ENCODE assay signal across 9 cellular contexts in genomic region chr6:41200901-41201783, GRCh38. TPM values are rescaled to one million over a fixed set of nuclear protein-coding genes. Genes with fewer than 3 reads are reported as not detected.
DNase-seq lines count a peak whose midpoint lies in the region; ATAC-seq and TF ChIP-seq lines count a peak whose summit lies in the region.
"Had no signal": no experiment of that assay in that cellular context is flagged by ENCODE, and none has a peak within 500 bp of the region (broad histone marks: within the 10 kb centered on the region; RNA-seq: fewer than 3 reads in every experiment).

A gene with protein sequence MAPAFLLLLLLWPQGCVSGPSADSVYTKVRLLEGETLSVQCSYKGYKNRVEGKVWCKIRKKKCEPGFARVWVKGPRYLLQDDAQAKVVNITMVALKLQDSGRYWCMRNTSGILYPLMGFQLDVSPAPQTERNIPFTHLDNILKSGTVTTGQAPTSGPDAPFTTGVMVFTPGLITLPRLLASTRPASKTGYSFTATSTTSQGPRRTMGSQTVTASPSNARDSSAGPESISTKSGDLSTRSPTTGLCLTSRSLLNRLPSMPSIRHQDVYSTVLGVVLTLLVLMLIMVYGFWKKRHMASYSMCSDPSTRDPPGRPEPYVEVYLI (minus strand): TSS chr6:41201149. CDS start chr6:41201008, 141 bp downstream.

- no peaks in the 10 kb centered on the region for H3K27me3 ChIP-seq in Peyer's patch
- peaks cover 10% of the 10 kb centered on the region for H3K27me3 ChIP-seq in endodermal cell (ENCODE audit: control insufficient read depth, insufficient read depth, low read length, poor library complexity, severe bottlenecking)
- H3K27me3 ChIP-seq in WERI-Rb-1 (ENCODE audit: insufficient read depth, low read depth, severe bottlenecking) = peaks cover 12% of the 10 kb centered on the region

- H3K4me1 Mint-ChIP-seq in endodermal cell = peaks cover 8% of the 10 kb centered on the region

- H3K9ac ChIP-seq in endodermal cell (ENCODE audit: extremely low read depth, low read length, poor library complexity, severe bottlenecking) = no peak within 1 kb of the TSS

- H3K36me3 Mint-ChIP-seq in endodermal cell (ENCODE audit: low read depth) = no peaks in the 10 kb centered on the region

- ATAC-seq in GM21526 (IDR thresholded peaks at IDR 0.05; ENCODE audit: low FRiP score, unreplicated experiment) (no peak), HG02763 (IDR thresholded peaks at IDR 0.05; ENCODE audit: unreplicated experiment) (no peak)

- H3K9me3 Mint-ChIP-seq in endodermal cell = no peaks in the 10 kb centered on the region

- no peaks in the 10 kb centered on the region for H3K36me3 ChIP-seq in Peyer's patch
- no peaks in the 10 kb centered on the region for H3K36me3 ChIP-seq in endodermal cell (ENCODE audit: control insufficient read depth, insufficient read depth, low read length)
- H3K36me3 ChIP-seq in WERI-Rb-1 = no peaks in the 10 kb centered on the region

- H3K4me1 ChIP-seq in Peyer's patch = peaks cover 0 to 15% (median 5%) of the 10 kb centered on the region in 4 donors
- no peaks in the 10 kb centered on the region for H3K4me1 ChIP-seq in endodermal cell (ENCODE audit: control insufficient read depth, insufficient read depth, low read length)

- DNase-seq in NK-92 treated with Interleukin-12 subunit alpha and Interleukin-12 subunit beta, amount 100 ng/mL, for 24 hours (lab: John Stamatoyannopoulos, UW) = peak; percentile 44
- DNase-seq in NK-92 (lab: John Stamatoyannopoulos, UW; ENCODE audit: unreplicated experiment) (no peak), Peyer's patch (peak in 2 of 3 donors; percentile 65 to 66), endodermal cell (peak; percentile 49), WERI-Rb-1 (no peak)
- peak; percentile 13 for DNase-seq in stimulated activated naive CD4-positive, alpha-beta T cell treated with Interleukin-2 at 50 U/mL for 16 hours (lab: John Stamatoyannopoulos, UW)

- no peak within 1 kb of the TSS for H3K27ac Mint-ChIP-seq in endodermal cell

- H3K4me3 Mint-ChIP-seq in endodermal cell = no peak within 1 kb of the TSS

- TF ChIP-seq CTCF in Peyer's patch (IDR thresholded peaks at IDR 0.05) (no peak), endodermal cell (conservative IDR thresholded peaks at IDR 0.05) (no peak), WERI-Rb-1 (IDR thresholded peaks at IDR 0.05; ENCODE audit: low read depth, low read length) (no peak)

- H3K27ac ChIP-seq in Peyer's patch (peak within 1 kb of the TSS; percentile 6 to 75 (median 54)), endodermal cell (ENCODE audit: low read depth, low read length) (no peak within 1 kb of the TSS), WERI-Rb-1 (no peak within 1 kb of the TSS)

- 82 to 94% methylated on average over 5 to 12 of the region's 12 CpGs for WGBS in endodermal cell (ENCODE audit: insufficient coverage in 1 of 2, insufficient read length in 1 of 2), 2 experiments

- H3K4me3 ChIP-seq in Peyer's patch = peak within 1 kb of the TSS in 1 of 4 donors; percentile 5
- no peak within 1 kb of the TSS for H3K4me3 ChIP-seq in endodermal cell (ENCODE audit: low read length)
- H3K4me3 ChIP-seq in WERI-Rb-1 (ENCODE audit: low read depth, low read length) = no peak within 1 kb of the TSS

- H3K27me3 Mint-ChIP-seq in endodermal cell (ENCODE audit: insufficient read depth) = peaks cover 8% of the 10 kb centered on the region

- no peak for TF ChIP-seq POLR2A in Peyer's patch (IDR thresholded peaks at IDR 0.05)

- H3K9me3 ChIP-seq in Peyer's patch (no peaks in the 10 kb centered on the region), endodermal cell (ENCODE audit: control insufficient read depth, low read length) (no peaks in the 10 kb centered on the region), WERI-Rb-1 (ENCODE audit: severe bottlenecking) (peaks cover 3% of the 10 kb centered on the region)

RNA-seq across cellular contexts. Expression of the gene that starts here (rescaled TPM):
- total RNA-seq in Peyer's patch (under 1 TPM in 1 of 4 donors, not detected in 3; 0.40 TPM), endodermal cell (not detected)
- not detected for polyA plus RNA-seq in endodermal cell (2013, experiment 1 of 2)
- not detected for polyA plus RNA-seq in endodermal cell (2013, experiment 2 of 2)
- total RNA-seq: glomerular endothelial cell had no signal

Comparison
In these comparisons a context has a peak if more than half of its experiments do, and no peak if none do; other contexts are left out.
1. DNase-seq: peak in NK-92 treated with Interleukin-12 subunit alpha and Interleukin-12 subunit beta, amount 100 ng/mL, for 24 hours (single experiment) and stimulated activated naive CD4-positive, alpha-beta T cell treated with Interleukin-2 at 50 U/mL for 16 hours (single experiment); none in NK-92 (single experiment) and WERI-Rb-1 (single experiment).
2. Peak in DNase-seq and H3K27ac ChIP-seq in Peyer's patch; RNA of the gene not detected or under 1 TPM.
3. Peak in DNase-seq in endodermal cell; RNA of the gene not detected or under 1 TPM.